Comparison of ENCODE assay signal across 8 cellular contexts in the genomic region with DNA sequence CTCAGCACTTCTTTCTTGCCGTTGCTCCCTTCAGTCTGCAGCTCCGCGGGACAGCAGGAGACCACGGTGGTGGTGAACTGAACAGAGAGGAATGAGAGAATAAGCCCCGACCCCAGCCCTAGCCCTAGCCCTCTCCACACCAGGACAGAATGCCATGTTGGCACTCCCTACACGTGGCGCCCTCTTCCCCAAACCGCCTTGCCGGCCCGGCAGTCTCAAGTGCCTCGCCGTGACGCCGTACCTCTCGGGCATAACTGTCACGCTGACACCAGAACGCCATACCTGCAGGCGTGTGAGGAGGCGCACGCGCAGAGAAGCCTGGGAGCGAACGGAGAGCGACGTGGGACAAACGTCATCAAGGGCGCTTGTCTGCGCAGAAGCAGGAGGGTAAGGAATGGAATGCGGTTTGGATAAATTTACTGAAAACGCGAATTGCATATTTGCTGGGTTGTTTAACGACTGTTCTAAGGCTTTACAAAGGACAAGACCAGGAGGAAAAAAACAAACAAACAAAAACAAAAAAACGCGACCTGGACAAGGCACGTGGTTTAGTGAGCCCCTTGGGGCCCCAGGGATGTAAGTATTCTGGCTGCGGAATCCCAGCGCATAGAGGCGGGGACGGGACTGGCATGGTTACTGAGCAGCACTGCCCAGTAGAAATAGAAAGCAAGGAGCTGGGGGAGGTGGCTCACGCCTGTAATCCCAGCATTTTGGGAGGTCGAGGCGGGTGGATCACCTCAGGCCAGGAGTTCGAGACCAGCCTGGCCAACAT.
DNase-seq lines count a peak whose midpoint lies in the region; ATAC-seq and TF ChIP-seq lines count a peak whose summit lies in the region.

A gene with protein sequence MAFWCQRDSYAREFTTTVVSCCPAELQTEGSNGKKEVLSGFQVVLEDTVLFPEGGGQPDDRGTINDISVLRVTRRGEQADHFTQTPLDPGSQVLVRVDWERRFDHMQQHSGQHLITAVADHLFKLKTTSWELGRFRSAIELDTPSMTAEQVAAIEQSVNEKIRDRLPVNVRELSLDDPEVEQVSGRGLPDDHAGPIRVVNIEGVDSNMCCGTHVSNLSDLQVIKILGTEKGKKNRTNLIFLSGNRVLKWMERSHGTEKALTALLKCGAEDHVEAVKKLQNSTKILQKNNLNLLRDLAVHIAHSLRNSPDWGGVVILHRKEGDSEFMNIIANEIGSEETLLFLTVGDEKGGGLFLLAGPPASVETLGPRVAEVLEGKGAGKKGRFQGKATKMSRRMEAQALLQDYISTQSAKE (minus strand): TSS at position 294 of the 772 bp plus-strand sequence. CDS start 14 bp downstream, at position 280.

- TF ChIP-seq POLR2A in GM19099 (IDR thresholded peaks at IDR 0.05; ENCODE audit: extremely low read depth, insufficient read length, low read depth), result peak; percentile 92

- no peaks in the 10 kb centered on the region for H3K27me3 ChIP-seq in layer of hippocampus (ENCODE audit: control insufficient read depth, insufficient read depth, low read length)

- ATAC-seq in HG03460 (IDR thresholded peaks at IDR 0.05; ENCODE audit: unreplicated experiment), result peak; percentile 86

- H3K27ac ChIP-seq in cingulate gyrus (ENCODE audit: low read depth, low read length) (peak within 1 kb of the TSS; percentile 93), layer of hippocampus (ENCODE audit: low read depth, low read length) (peak within 1 kb of the TSS; percentile 89)

- DNase-seq in AG08395 (ENCODE audit: low spot score) (peak; percentile 96), NCI-H526 (lab: John Stamatoyannopoulos, UW) (peak; percentile 85 to 92)
- peak; percentile 94 for DNase-seq in activated CD4-positive, alpha-beta T cell treated with anti-CD3 and anti-CD28 coated beads for 48 hours
- peak; percentile 65 to 84 (median 77) for DNase-seq in stimulated activated CD4-positive, alpha-beta T cell treated with anti-CD3 and anti-CD28 coated beads, Interleukin-1b, Interleukin-23, amount 100 ng/mL, for 24 hours (ENCODE audit: low read depth in 4 of 4, low spot score in 1 of 4)

Comparison
In these comparisons a context has a peak if more than half of its experiments do, and no peak if none do; other contexts are left out.
1. Peak in every context shown above with its lines: DNase-seq, ATAC-seq and H3K27ac ChIP-seq.